ENCODE assay signal across 8 cellular contexts in the genomic region with DNA sequence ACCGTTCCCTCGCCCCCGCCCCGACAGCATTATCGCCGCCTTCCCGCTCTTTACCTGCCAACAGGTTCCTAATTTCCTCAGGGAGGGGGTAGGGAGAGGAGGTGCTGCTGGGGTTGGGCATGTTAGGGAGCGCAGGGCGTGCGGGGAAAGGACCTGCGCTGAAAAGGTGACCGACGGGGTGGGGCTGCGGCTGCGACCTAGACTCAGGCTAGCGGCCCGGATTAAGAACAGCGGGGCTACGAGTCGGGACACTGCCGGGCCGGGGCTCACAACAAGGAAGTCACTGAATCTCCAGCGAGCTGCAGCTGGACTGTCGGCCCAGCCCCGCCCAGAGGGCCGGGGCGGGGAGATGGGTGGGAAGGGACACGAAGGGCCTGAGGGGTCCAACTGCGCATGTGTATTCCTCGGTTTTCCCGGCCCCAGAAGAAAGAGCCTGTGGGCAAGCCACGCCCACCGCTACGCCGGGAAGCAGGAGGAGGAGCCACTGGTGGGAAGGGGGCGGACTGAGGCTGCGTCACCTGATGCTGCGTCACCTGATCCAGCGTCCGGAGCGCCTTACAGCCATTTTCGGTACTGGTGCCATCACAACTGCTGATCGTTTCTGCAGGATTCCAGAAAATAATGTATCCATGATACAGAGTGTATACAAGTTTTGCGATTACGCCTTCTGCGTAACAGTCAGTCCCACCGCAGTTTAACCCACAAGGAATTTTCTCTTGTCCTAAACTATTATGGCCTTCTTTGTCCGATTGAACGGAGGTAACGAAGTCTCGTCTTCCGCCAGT. TPM values are rescaled to one million over a fixed set of nuclear protein-coding genes. Genes with fewer than 3 reads are reported as not detected.
DNase-seq lines count a peak whose midpoint lies in the region; ATAC-seq and TF ChIP-seq lines count a peak whose summit lies in the region.

Gene SKAP2 (minus strand): TSS at position 282 of the 785 bp plus-strand sequence. CDS start 161 bp downstream, at position 121.

- CTCF ChIA-PET in RWPE1 (lab: Yijun Ruan, JAX): interaction anchor here (0.6 kb wide), 1 partner anchor 286 kb away, joined by 3 read pairs; no protein-coding TSS in a partner anchor

- DNase-seq in DMS53 treated with DMSO at 0.1 percent for 48 hours (lab: John Stamatoyannopoulos, UW; ENCODE audit: unreplicated experiment) (peak; percentile 100), KG1 (lab: John Stamatoyannopoulos, UW) (peak; percentile 96), RWPE1 (ENCODE audit: low spot score) (peak; percentile 99), fibroblast of mammary gland (ENCODE audit: low read depth) (peak; percentile 99)
- DNase-seq in activated T-helper 9 cell treated with anti-CD3 and anti-CD28 coated beads, Interleukin-2, amount 50 U/mL, for 16 hours (ENCODE audit: low read depth): peak; percentile 79
- DNase-seq in naive thymus-derived CD8-positive, alpha-beta T cell: peak; percentile 61 to 87 (median 76)
- DNase-seq in stimulated activated naive CD4-positive, alpha-beta T cell (lab: John Stamatoyannopoulos, UW): peak; percentile 40 to 73 (median 58)

- H3K4me3 Mint-ChIP-seq in naive thymus-derived CD8-positive, alpha-beta T cell: peak within 1 kb of the TSS; percentile 83 to 96 (median 92)

- no peaks in the 10 kb centered on the region for H3K36me3 Mint-ChIP-seq in naive thymus-derived CD8-positive, alpha-beta T cell

- H3K27me3 Mint-ChIP-seq in naive thymus-derived CD8-positive, alpha-beta T cell: peaks cover 10 to 34% (median 24%) of the 10 kb centered on the region in 5 donors

- peak within 1 kb of the TSS; percentile 45 to 91 (median 81) for H3K27ac Mint-ChIP-seq in naive thymus-derived CD8-positive, alpha-beta T cell

- H3K9me3 Mint-ChIP-seq in naive thymus-derived CD8-positive, alpha-beta T cell: peaks cover 0 to 2% (median 0%) of the 10 kb centered on the region in 9 donors

- peak; percentile 92 for ATAC-seq in GM21717 (IDR thresholded peaks at IDR 0.05; ENCODE audit: unreplicated experiment)
- peak; percentile 87 to 88 for ATAC-seq in naive thymus-derived CD8-positive, alpha-beta T cell

- H3K4me1 Mint-ChIP-seq in naive thymus-derived CD8-positive, alpha-beta T cell: peaks cover 10 to 26% (median 14%) of the 10 kb centered on the region in 4 donors

- POLR2A ChIA-PET in RWPE1 (lab: Yijun Ruan, JAX; ENCODE audit: low non-redundant PET): interaction anchor here (0.6 kb wide), 1 partner anchor 81 kb away, joined by 4 read pairs; no protein-coding TSS in a partner anchor
- POLR2A ChIA-PET in naive thymus-derived CD8-positive, alpha-beta T cell (lab: Charles Lee): interaction anchor here (1.2 kb wide), 1 partner anchor 10 kb away, joined by 4 read pairs; no protein-coding TSS in a partner anchor

- TF ChIP-seq CTCF in RWPE1 (conservative IDR thresholded peaks at IDR 0.05; ENCODE audit: low read depth): no peak
- no peak for TF ChIP-seq CTCF in fibroblast of mammary gland (conservative IDR thresholded peaks at IDR 0.05; ENCODE audit: control insufficient read depth, insufficient read depth, low read depth, low read length)

- peak within 1 kb of the TSS; percentile 95 for H3K4me3 ChIP-seq in fibroblast of mammary gland (ENCODE audit: control insufficient read depth, low read depth, low read length)

- H3K27ac ChIP-seq in RWPE1: peak within 1 kb of the TSS; percentile 96

RNA-seq across cellular contexts. Expression of gene SKAP2, which starts in this region (rescaled TPM):
- 1 to 10 TPM; 4.2 to 7.5 TPM for total RNA-seq in naive thymus-derived CD8-positive, alpha-beta T cell
- 10 to 100 TPM in 2 of 3 donors, 1 to 10 TPM in 1; 5.1 to 27.6 (median 11.5) TPM for polyA plus RNA-seq in naive thymus-derived CD8-positive, alpha-beta T cell

Comparison
In these comparisons a context has a peak if more than half of its experiments do, and no peak if none do; other contexts are left out.
1. Peak in every context shown above with its lines: DNase-seq, ATAC-seq, H3K4me3 ChIP-seq and H3K27ac ChIP-seq.